In the genomic region with DNA sequence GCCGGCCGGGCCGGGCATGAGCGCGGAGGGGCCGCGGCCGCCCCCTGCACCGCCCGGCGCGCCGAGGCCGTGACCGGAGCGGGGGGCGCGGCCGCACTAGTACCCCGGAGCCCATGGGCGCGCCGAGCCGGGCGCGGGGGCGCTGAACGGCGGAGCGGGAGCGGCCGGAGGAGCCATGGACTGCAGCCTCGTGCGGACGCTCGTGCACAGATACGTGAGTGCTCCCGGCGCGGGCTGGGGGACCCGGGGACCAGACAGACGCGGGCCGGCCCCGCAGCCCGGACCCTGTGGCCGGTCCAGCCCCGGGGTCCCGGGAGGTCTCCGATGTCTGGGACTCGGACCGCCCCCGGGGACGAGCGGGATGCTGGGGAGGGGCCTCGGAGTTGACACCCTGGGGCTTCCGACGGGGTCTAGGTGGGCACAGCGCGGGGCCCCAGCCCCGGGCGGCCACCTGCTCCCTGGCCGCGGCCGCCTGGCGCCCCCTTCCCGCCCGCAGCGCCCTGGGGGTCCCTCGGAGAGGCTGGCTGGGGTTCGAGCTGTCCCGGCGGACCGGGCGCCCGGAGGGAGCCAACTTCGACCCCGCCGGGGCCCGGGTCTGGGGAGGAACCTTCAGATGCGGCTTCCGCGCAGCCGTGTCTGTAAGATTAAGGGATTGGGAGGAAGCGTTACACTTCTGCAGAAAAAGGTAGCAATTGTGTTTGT, we compare ENCODE assay signal across 8 cellular contexts. TPM values are rescaled to one million over a fixed set of nuclear protein-coding genes. Genes with fewer than 3 reads are reported as not detected.
A peak's percentile ranks its signal among the peaks of the same experiment; 100 is the strongest.
DNase-seq lines count a peak whose midpoint lies in the region; ATAC-seq and TF ChIP-seq lines count a peak whose summit lies in the region.

No MANE protein-coding gene starts in this region.

- no peaks in the 10 kb centered on the region for H3K9me3 Mint-ChIP-seq in activated naive CD4-positive, alpha-beta T cell treated with anti-CD3 and anti-CD28 coated beads, Interleukin-2, amount 50 U/mL, for 72 hours

- no peaks in the 10 kb centered on the region for H3K36me3 ChIP-seq in psoas muscle (ENCODE audit: insufficient read depth in 1 of 2, low read depth in 1 of 2)

- peak overlapping the region; percentile 96 for H3K4me3 ChIP-seq in psoas muscle

- no peaks in the 10 kb centered on the region for H3K9me3 ChIP-seq in psoas muscle

- TF ChIP-seq CTCF in psoas muscle (IDR thresholded peaks at IDR 0.05), result no peak

- H3K27me3 ChIP-seq in psoas muscle (ENCODE audit: insufficient read depth in 3 of 3, low read length in 2 of 3), result no peaks in the 10 kb centered on the region

- DNase-seq in Right ventricle myocardium inferior (ENCODE audit: missing footprints) (peak; percentile 88), cardiac septum (ENCODE audit: low spot score) (no peak), NAMALWA (ENCODE audit: low spot score) (peak; percentile 60), left cardiac atrium (peak; percentile 67), psoas muscle (peak; percentile 56 to 73), putamen (ENCODE audit: low spot score) (no peak)
- peak; percentile 39 to 60 for DNase-seq in activated naive CD4-positive, alpha-beta T cell treated with anti-CD3 and anti-CD28 coated beads, Interleukin-2, amount 50 U/mL, for 72 hours (ENCODE audit: low spot score in 2 of 2)

- H3K27ac ChIP-seq in psoas muscle, result peak overlapping the region; percentile 92

- intact Hi-C loops in Right ventricle myocardium inferior (cut with DNase I) (loop anchor here (1.0 to 5.0 kb wide), 2 partner anchors 82 to 184 kb away; no protein-coding TSS in a partner anchor), cardiac septum (cut with DNase I) (loop anchor here (2.0 to 5.0 kb wide), 3 partner anchors 20 to 82 kb away; no protein-coding TSS in a partner anchor), left cardiac atrium (cut with DNase I) (loop anchor here in 1 of 2 donors (5.0 kb wide), 1 partner anchor 37 kb away; no protein-coding TSS in a partner anchor), psoas muscle (cut with DNase I) (loop anchor here (2.0 to 5.0 kb wide), 3 partner anchors 20 to 52 kb away; no protein-coding TSS in a partner anchor)

- H3K4me1 ChIP-seq in psoas muscle, result peaks cover 27% of the 10 kb centered on the region

- peaks cover 0 to 11% of the 10 kb centered on the region in 2 donors for H3K36me3 Mint-ChIP-seq in activated naive CD4-positive, alpha-beta T cell treated with anti-CD3 and anti-CD28 coated beads, Interleukin-2, amount 50 U/mL, for 72 hours

- peak overlapping the region in 1 of 2 donors; percentile 82 for H3K27ac Mint-ChIP-seq in activated naive CD4-positive, alpha-beta T cell treated with anti-CD3 and anti-CD28 coated beads, Interleukin-2, amount 50 U/mL, for 72 hours

- ATAC-seq in Right ventricle myocardium inferior (peak; percentile 2), HG02610 (IDR thresholded peaks at IDR 0.05; ENCODE audit: unreplicated experiment) (peak; percentile 22), left cardiac atrium (peak; percentile 13 to 14), psoas muscle (peak; percentile 1 to 15 (median 8))
- peak; percentile 18 to 30 for ATAC-seq in activated naive CD4-positive, alpha-beta T cell treated with anti-CD3 and anti-CD28 coated beads, Interleukin-2, amount 50 U/mL, for 72 hours

- WGBS in psoas muscle, 3 donors, result 0 to 1% (median 0%) methylated on average over 54 to 85 of the region's 85 CpGs

RNA-seq across cellular contexts. Expression of a gene that starts 0.6 kb away (rescaled TPM):
- total RNA-seq in Right ventricle myocardium inferior (89.9 TPM), cardiac septum (96.5 TPM), left cardiac atrium (10 to 100 TPM; 58.5 to 69.9 TPM), psoas muscle (10 to 100 TPM; 26.4 to 48.6 (median 28.7) TPM)
- 10 to 100 TPM; 33.1 to 53.7 TPM for total RNA-seq in activated naive CD4-positive, alpha-beta T cell treated with anti-CD3 and anti-CD28 coated beads, Interleukin-2, amount 50 U/mL, for 72 hours
- polyA plus RNA-seq in psoas muscle, result 10 to 100 TPM in 1 of 3 donors, 1 to 10 TPM in 2; 3.9 to 15.1 (median 5.6) TPM

Comparison
In these comparisons a context has a peak if more than half of its experiments do, and no peak if none do; other contexts are left out.
1. DNase-seq: peak in Right ventricle myocardium inferior (single experiment), NAMALWA (single experiment), activated naive CD4-positive, alpha-beta T cell treated with anti-CD3 and anti-CD28 coated beads, Interleukin-2, amount 50 U/mL, for 72 hours (2 of 2), left cardiac atrium (single experiment) and psoas muscle (2 of 2); none in cardiac septum (single experiment) and putamen (single experiment).
2. Peak in every context shown above with its lines, with median percentiles within 50 percentile points of each other: ATAC-seq.